In genomic region chr1:246067432-246068021, GRCh38 we compare ENCODE assay signal across 14 cellular contexts.
DNase-seq lines count a peak whose midpoint lies in the region; ATAC-seq and TF ChIP-seq lines count a peak whose summit lies in the region.
"Had no signal": no experiment of that assay in that cellular context is flagged by ENCODE, and none has a peak within 500 bp of the region (broad histone marks: within the 10 kb centered on the region; RNA-seq: fewer than 3 reads in every experiment).

No MANE protein-coding gene starts in this region.

- intact Hi-C loops in CD14-positive monocyte (cut with micrococcal nuclease) (no loop called here), natural killer cell (cut with micrococcal nuclease) (no loop called here), ascending aorta (cut with DNase I) (no loop called here)

- H3K4me3 ChIP-seq in ascending aorta (no peak overlapping the region), MM.1S (ENCODE audit: low read length) (no peak overlapping the region)

- no peaks in the 10 kb centered on the region for H3F3A ChIP-seq in MM.1S (ENCODE audit: insufficient read depth, low read length)

- H3K27me3 Mint-ChIP-seq in CD14-positive monocyte (ENCODE audit: low read depth in 3 of 3) = peaks cover 0 to 3% (median 0%) of the 10 kb centered on the region in 3 donors
- no peaks in the 10 kb centered on the region for H3K27me3 Mint-ChIP-seq in natural killer cell (ENCODE audit: low read depth in 2 of 2)

- H3K27ac Mint-ChIP-seq in CD14-positive monocyte (peak overlapping the region in 1 of 7 donors; percentile 64), natural killer cell (peak overlapping the region; percentile 32 to 63)
- H3K27ac Mint-ChIP-seq: nephron progenitor cell had no signal

- no peaks in the 10 kb centered on the region for H3K9me3 Mint-ChIP-seq in CD14-positive monocyte
- H3K9me3 Mint-ChIP-seq in natural killer cell = no peaks in the 10 kb centered on the region
- H3K9me3 Mint-ChIP-seq: nephron progenitor cell had no signal

- peaks cover 0 to 2% of the 10 kb centered on the region in 2 donors for H3K36me3 Mint-ChIP-seq in CD14-positive monocyte
- no peaks in the 10 kb centered on the region for H3K36me3 Mint-ChIP-seq in natural killer cell

- H3K27ac ChIP-seq in ascending aorta (no peak overlapping the region), MM.1S (ENCODE audit: low read length) (no peak overlapping the region)

- peak overlapping the region; percentile 68 to 85 for H3K4me3 Mint-ChIP-seq in CD14-positive monocyte
- peak overlapping the region; percentile 71 for H3K4me3 Mint-ChIP-seq in natural killer cell
- H3K4me3 Mint-ChIP-seq: nephron progenitor cell had no signal

- no peak overlapping the region for H3K9ac ChIP-seq in MM.1S (ENCODE audit: low read length)

- H4K20me1 ChIP-seq in MM.1S (ENCODE audit: insufficient read depth, low read length) = no peaks in the 10 kb centered on the region

- TF ChIP-seq CTCF in CD14-positive monocyte (IDR thresholded peaks at IDR 0.05) = no peak
- no peak for TF ChIP-seq CTCF in natural killer cell (IDR thresholded peaks at IDR 0.05)
- no peak for TF ChIP-seq CTCF in ascending aorta (IDR thresholded peaks at IDR 0.05)
- TF ChIP-seq CTCF in MM.1S (IDR thresholded peaks at IDR 0.05; ENCODE audit: low read length) = no peak

- no peaks in the 10 kb centered on the region for H3K9me2 ChIP-seq in MM.1S (replicated peaks; ENCODE audit: insufficient read depth, low read length)

- H3K9me3 ChIP-seq in ascending aorta (no peaks in the 10 kb centered on the region), MM.1S (replicated peaks; ENCODE audit: insufficient read depth, low read length) (no peaks in the 10 kb centered on the region)

- no peak overlapping the region for H2AFZ ChIP-seq in MM.1S (ENCODE audit: low read length)

- ATAC-seq in HG03097 (IDR thresholded peaks at IDR 0.05; ENCODE audit: low FRiP score, unreplicated experiment) (peak; percentile 69), natural killer cell (peak; percentile 79 to 94 (median 83)), HG02981 (IDR thresholded peaks at IDR 0.05; ENCODE audit: unreplicated experiment) (no peak)

- H3K4me2 ChIP-seq in MM.1S (ENCODE audit: low read depth, low read length) = no peak overlapping the region

- H3K27me3 ChIP-seq in ascending aorta (no peaks in the 10 kb centered on the region), MM.1S (replicated peaks; ENCODE audit: insufficient read depth, low read length) (no peaks in the 10 kb centered on the region)

- no peak for DNase-seq in CD14-positive monocyte (ENCODE audit: low spot score)
- DNase-seq in astrocyte of the hippocampus (ENCODE audit: low read depth, low spot score) = peak; percentile 8
- peak; percentile 17 for DNase-seq in natural killer cell
- DNase-seq in NCI-H1436 treated with DMSO at 0.1 percent for 48 hours (lab: John Stamatoyannopoulos, UW) = no peak
- no peak for DNase-seq in ascending aorta (ENCODE audit: low spot score in 2 of 2)
- DNase-seq in MM.1S = no peak
- DNase-seq: activated T-cell treated with anti-CD3 and anti-CD28 coated beads, Interleukin-2, amount 50 U/mL, for 1 hour; Calu3; NCI-H524; nephron progenitor cell; stimulated activated CD4-positive, alpha-beta T cell treated with anti-CD3 and anti-CD28 coated beads, Interleukin-1b, Interleukin-23, amount 100 ng/mL, for 48 hours; SW 1271 had no signal

- H3K36me3 ChIP-seq in ascending aorta (no peaks in the 10 kb centered on the region), MM.1S (replicated peaks; ENCODE audit: insufficient read depth, low read length) (no peaks in the 10 kb centered on the region)

- H3K79me2 ChIP-seq in MM.1S (ENCODE audit: low read length) = no peaks in the 10 kb centered on the region

- H3K4me1 Mint-ChIP-seq in CD14-positive monocyte (peaks cover 31% of the 10 kb centered on the region), natural killer cell (peaks cover 22 to 24% of the 10 kb centered on the region in 2 donors)

- H3K4me1 ChIP-seq in ascending aorta (no peaks in the 10 kb centered on the region), MM.1S (ENCODE audit: low read length) (no peaks in the 10 kb centered on the region)

Comparison
In these comparisons a context has a peak if more than half of its experiments do, and no peak if none do; other contexts are left out.
1. DNase-seq: peak in astrocyte of the hippocampus (single experiment) and natural killer cell (single experiment); none in CD14-positive monocyte (single experiment), NCI-H1436 treated with DMSO at 0.1 percent for 48 hours (single experiment), ascending aorta (0 of 2) and MM.1S (single experiment).